1 cellular context compared by ENCODE assay signal in the genomic region with DNA sequence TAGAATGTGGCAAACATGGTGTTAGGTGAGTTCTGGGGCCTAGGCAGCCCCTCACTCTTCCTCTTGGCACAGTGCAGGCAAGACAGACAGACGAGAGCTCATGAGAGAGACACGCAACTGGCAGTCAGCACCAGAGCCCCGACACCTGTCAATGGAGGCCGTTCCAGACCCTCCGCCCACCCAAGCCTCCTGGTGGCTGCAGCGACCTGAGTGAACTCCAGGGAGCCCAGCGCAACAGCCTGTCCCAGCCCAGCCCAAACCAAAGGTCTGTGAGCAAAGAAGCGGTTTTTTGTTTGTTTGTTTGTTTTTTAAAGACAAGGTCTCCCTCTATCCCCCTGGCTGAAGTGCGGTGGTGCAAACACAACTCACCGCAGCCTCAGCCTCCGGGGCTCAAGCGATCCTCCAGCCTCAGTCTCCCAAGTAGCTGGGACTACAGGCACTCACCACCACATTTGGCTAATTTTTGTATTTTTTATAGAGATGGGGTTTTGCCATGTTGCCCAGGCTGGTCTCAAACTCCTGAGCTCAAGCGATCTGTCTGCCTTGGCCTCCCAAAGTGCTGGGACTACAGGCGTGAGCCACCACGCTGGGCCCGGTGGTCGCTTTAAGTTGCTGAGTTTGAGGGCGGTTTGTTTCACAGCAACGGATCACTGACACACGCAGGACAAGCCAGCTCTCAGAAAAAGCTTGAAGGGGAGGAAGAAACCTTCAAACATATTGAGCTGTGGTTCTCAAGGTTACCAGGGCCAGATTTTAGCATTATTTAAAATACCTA.
TF ChIP-seq lines count a peak whose summit lies in the region.

No MANE protein-coding gene starts in this region.

TF ChIP-seq in IMR-90, 13 proteins besides CTCF, POLR2A, EP300 and RAD21:
- TF ChIP-seq MAZ (IDR thresholded peaks at IDR 0.05; ENCODE audit: borderline replicate concordance, low read depth, low read length) (no peak), SMC3 (IDR thresholded peaks at IDR 0.05; ENCODE audit: low read depth, low read length) (no peak), MXI1 (IDR thresholded peaks at IDR 0.05; ENCODE audit: borderline replicate concordance, low read depth, low read length) (no peak), BHLHE40 (IDR thresholded peaks at IDR 0.05; ENCODE audit: low read depth, low read length) (no peak), FOS (IDR thresholded peaks at IDR 0.05; ENCODE audit: low read depth, low read length) (no peak), RCOR1 (IDR thresholded peaks at IDR 0.05; ENCODE audit: insufficient replicate concordance, low read length) (no peak), MAFK (IDR thresholded peaks at IDR 0.05; ENCODE audit: low read depth, low read length) (no peak), CHD1 (IDR thresholded peaks at IDR 0.05; ENCODE audit: low read depth, low read length) (no peak), RFX5 (IDR thresholded peaks at IDR 0.05; ENCODE audit: low read depth, low read length) (no peak), CEBPB (IDR thresholded peaks at IDR 0.05; ENCODE audit: low read depth, low read length) (no peak)
- TF ChIP-seq, protein P1, sequence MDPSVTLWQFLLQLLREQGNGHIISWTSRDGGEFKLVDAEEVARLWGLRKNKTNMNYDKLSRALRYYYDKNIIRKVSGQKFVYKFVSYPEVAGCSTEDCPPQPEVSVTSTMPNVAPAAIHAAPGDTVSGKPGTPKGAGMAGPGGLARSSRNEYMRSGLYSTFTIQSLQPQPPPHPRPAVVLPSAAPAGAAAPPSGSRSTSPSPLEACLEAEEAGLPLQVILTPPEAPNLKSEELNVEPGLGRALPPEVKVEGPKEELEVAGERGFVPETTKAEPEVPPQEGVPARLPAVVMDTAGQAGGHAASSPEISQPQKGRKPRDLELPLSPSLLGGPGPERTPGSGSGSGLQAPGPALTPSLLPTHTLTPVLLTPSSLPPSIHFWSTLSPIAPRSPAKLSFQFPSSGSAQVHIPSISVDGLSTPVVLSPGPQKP (IDR thresholded peaks at IDR 0.05; ENCODE audit: borderline replicate concordance, low read depth, low read length) = no peak
- TF ChIP-seq, protein P2, sequence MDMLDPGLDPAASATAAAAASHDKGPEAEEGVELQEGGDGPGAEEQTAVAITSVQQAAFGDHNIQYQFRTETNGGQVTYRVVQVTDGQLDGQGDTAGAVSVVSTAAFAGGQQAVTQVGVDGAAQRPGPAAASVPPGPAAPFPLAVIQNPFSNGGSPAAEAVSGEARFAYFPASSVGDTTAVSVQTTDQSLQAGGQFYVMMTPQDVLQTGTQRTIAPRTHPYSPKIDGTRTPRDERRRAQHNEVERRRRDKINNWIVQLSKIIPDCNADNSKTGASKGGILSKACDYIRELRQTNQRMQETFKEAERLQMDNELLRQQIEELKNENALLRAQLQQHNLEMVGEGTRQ (IDR thresholded peaks at IDR 0.05; ENCODE audit: low read depth, low read length) = no peak
